In the genomic region with DNA sequence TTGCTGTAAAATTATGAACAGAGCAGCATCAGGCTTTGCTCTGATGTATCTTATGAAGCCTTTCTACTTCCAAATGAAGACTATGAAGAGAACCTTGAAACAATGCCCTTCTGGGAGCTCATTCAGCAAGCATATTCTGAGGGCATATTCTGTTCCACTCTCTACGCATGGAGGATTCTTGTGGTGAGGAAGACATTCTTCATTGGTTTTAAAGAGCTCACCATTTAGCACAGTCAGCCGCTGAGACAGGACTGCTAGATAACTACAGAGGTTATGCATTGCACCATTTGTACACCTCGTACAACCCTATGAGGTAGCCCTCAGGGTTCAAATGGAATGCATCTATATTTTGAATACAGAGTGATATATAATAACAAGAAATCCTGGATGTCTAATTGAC, we compare ENCODE assay signal across 1 cellular context.
TF ChIP-seq lines count a peak whose summit lies in the region.

No MANE protein-coding gene starts in this region.

TF ChIP-seq in GM12878, 131 proteins besides CTCF, POLR2A, EP300 and RAD21:
- peak; percentile 59 for TF ChIP-seq RUNX3 (IDR thresholded peaks at IDR 0.05; ENCODE audit: low read length)
- no peak for TF ChIP-seq CHD1 (IDR thresholded peaks at IDR 0.05; ENCODE audit: low read depth, low read length)
